ENCODE assay signal across 20 cellular contexts in genomic region chr14:64732536-64733120, GRCh38.
"Had no signal": no experiment of that assay in that cellular context is flagged by ENCODE, and none has a peak within 500 bp of the region (broad histone marks: within the 10 kb centered on the region; RNA-seq: fewer than 3 reads in every experiment).

No MANE protein-coding gene starts in this region.

- DNase-seq: activated B cell treated with CpG ODN at 0.5 μM for 24 hours; activated CD4-positive, alpha-beta T cell treated with anti-CD3 and anti-CD28 coated beads for 36 hours; activated CD4-positive, alpha-beta T cell treated with anti-CD3 and anti-CD28 coated beads, Interleukin-2, amount 50 U/mL, for 48 hours; activated CD8-positive, alpha-beta memory T cell treated with anti-CD3 and anti-CD28 coated beads, Interleukin-2, amount 50 U/mL, for 48 hours; activated naive CD4-positive, alpha-beta T cell; activated T-cell treated with anti-CD3 and anti-CD28 coated beads, Interleukin-2, amount 50 U/mL, for 4 hours; adrenal gland; erythroblast; foreskin fibroblast; kidney glomerular epithelial cell; mesenchymal stem cell; occipital lobe; stimulated activated CD4-positive, alpha-beta T cell treated with anti-CD3 and anti-CD28 coated beads, Interleukin-4, amount 100 ng/mL, for 24 hours; stimulated activated naive CD8-positive, alpha-beta T cell treated with anti-CD3 and anti-CD28 coated beads, Interleukin-15, Interleukin-2, amounts not matched to agents 100 U/mL and 50 U/mL, for 24 hours; thyroid gland had no signal

- H3K27ac ChIP-seq: adrenal gland, breast epithelium had no signal

- H3K36me3 Mint-ChIP-seq: activated naive CD8-positive, alpha-beta T cell had no signal

- H3K4me3 Mint-ChIP-seq: activated B cell treated with CpG ODN at 0.5 μM for 24 hours; activated CD4-positive, alpha-beta T cell treated with anti-CD3 and anti-CD28 coated beads for 36 hours; activated naive CD8-positive, alpha-beta T cell; activated T-cell treated with anti-CD3 and anti-CD28 coated beads, Interleukin-2, amount 50 U/mL, for 4 hours; T-helper 1 cell treated with Interleukin-12 subunit alpha and Interleukin-12 subunit beta and Interleukin-4 antibody, amounts not matched to agents 30 μg/mL and 1 μg/mL, for 36 hours had no signal

- H3K4me3 ChIP-seq: adrenal gland, breast epithelium, coronary artery, thyroid gland had no signal

- H3K36me3 ChIP-seq: breast epithelium had no signal

- H3K9me3 Mint-ChIP-seq: activated B cell treated with CpG ODN at 0.5 μM for 24 hours; activated T-cell treated with anti-CD3 and anti-CD28 coated beads, Interleukin-2, amount 50 U/mL, for 4 hours; activated T-helper 2 cell treated with anti-CD3 and anti-CD28 coated beads, Interferon-gamma antibody, Interleukin-2, Interleukin-4, amounts not matched to agents 10 μg/mL and 5 μg/mL and 100 μg/mL, durations not matched to agents 14 hours and 24 hours and 36 hours; T-helper 1 cell treated with Interleukin-12 subunit alpha and Interleukin-12 subunit beta and Interleukin-4 antibody, amounts not matched to agents 30 μg/mL and 1 μg/mL, for 36 hours had no signal

- H3K27ac Mint-ChIP-seq: activated B cell treated with CpG ODN at 0.5 μM for 24 hours; activated CD4-positive, alpha-beta T cell treated with anti-CD3 and anti-CD28 coated beads for 36 hours; activated naive CD8-positive, alpha-beta T cell; activated T-helper 2 cell treated with anti-CD3 and anti-CD28 coated beads, Interferon-gamma antibody, Interleukin-2, Interleukin-4, amounts not matched to agents 10 μg/mL and 5 μg/mL and 100 μg/mL, durations not matched to agents 14 hours and 24 hours and 36 hours; T-helper 1 cell treated with Interleukin-12 subunit alpha and Interleukin-12 subunit beta and Interleukin-4 antibody, amounts not matched to agents 30 μg/mL and 1 μg/mL, for 36 hours had no signal

- ATAC-seq: activated CD4-positive, alpha-beta T cell treated with anti-CD3 and anti-CD28 coated beads for 36 hours; activated T-cell treated with anti-CD3 and anti-CD28 coated beads, Interleukin-2, amount 50 U/mL, for 4 hours; stimulated activated naive CD8-positive, alpha-beta T cell treated with anti-CD3 and anti-CD28 coated beads, Interleukin-15, Interleukin-2, amounts not matched to agents 100 U/mL and 50 U/mL, for 24 hours had no signal

- H3K4me1 Mint-ChIP-seq: activated B cell treated with CpG ODN at 0.5 μM for 24 hours had no signal

- H3K4me1 ChIP-seq: adrenal gland, breast epithelium had no signal

- H3K27me3 Mint-ChIP-seq: activated CD4-positive, alpha-beta T cell treated with anti-CD3 and anti-CD28 coated beads for 36 hours; activated naive CD8-positive, alpha-beta T cell had no signal

- H3K27me3 ChIP-seq: adrenal gland, breast epithelium, thyroid gland had no signal

- H3K9me3 ChIP-seq: adrenal gland, breast epithelium, thyroid gland had no signal
